29 cellular contexts compared by ENCODE assay signal in the genomic region with DNA sequence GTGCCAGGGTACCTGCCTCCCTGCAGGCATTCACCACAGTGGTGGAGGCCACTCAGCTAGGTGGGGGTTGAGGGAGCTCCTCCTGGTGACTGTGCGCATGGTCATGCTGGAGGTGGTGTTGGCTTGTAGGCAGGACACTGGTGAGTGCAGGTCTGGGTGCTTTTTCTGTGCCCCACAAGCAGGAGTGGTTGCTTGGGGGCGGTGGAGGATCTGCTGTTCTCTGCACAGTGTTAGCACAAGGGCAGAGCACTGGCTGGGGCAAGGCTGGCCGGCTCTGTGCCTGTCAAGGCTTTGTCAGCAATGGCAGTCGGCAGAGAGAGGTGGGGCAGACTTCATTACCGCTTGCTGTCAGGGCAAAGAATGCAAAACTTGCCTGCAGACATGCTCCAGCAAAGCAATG.
A peak's percentile ranks its signal among the peaks of the same experiment; 100 is the strongest.
DNase-seq lines count a peak whose midpoint lies in the region; ATAC-seq, FAIRE-seq and TF ChIP-seq lines count a peak whose summit lies in the region.
"Had no signal": no experiment of that assay in that cellular context is flagged by ENCODE, and none has a peak within 500 bp of the region (broad histone marks: within the 10 kb centered on the region; RNA-seq: fewer than 3 reads in every experiment).

No MANE protein-coding gene starts in this region.

- H3K79me1 ChIP-seq in H1 (ENCODE audit: low read depth, low read length) (no peaks in the 10 kb centered on the region), mesendoderm (ENCODE audit: low read length) (no peaks in the 10 kb centered on the region)

- no peak overlapping the region for H3K4ac ChIP-seq in H1 (replicated peaks; ENCODE audit: insufficient read length, low read depth, low read length)
- peak overlapping the region; percentile 6 for H3K4ac ChIP-seq in mesendoderm (ENCODE audit: low read depth, low read length)

- H3K9me3 Mint-ChIP-seq in stimulated activated effector memory CD8-positive, alpha-beta T cell treated with anti-CD3 and anti-CD28 coated beads, Interleukin-12 subunit alpha, Interleukin-12 subunit beta, amount 100 ng/mL, for 72 hours, result peaks cover 13% of the 10 kb centered on the region

- H3K36me3 ChIP-seq in H1 (ENCODE audit: control insufficient read depth in 2 of 4, insufficient read depth in 4 of 4, low read length in 3 of 4) (no peaks in the 10 kb centered on the region), mesendoderm (ENCODE audit: control insufficient read depth, insufficient read depth, low read length) (no peaks in the 10 kb centered on the region), upper lobe of right lung (no peaks in the 10 kb centered on the region)
- H3K36me3 ChIP-seq: BE2C, BLaER1 had no signal

- 89% methylated on average over 5 of the region's 5 CpGs; no CpG with 5 or more reads in 1 of the 2 experiments for whole genome bisulfite sequencing in H1 (ENCODE audit: extremely low coverage in 1 of 2, insufficient coverage in 1 of 2, insufficient read length in 1 of 2, insufficient replicate concordance in 2 of 2, low coverage in 1 of 2, low lambda C conversion rate in 2 of 2, missing lambda C conversion rate in 1 of 2), 2 experiments
- WGBS in mesendoderm (ENCODE audit: extremely low coverage, insufficient coverage, low lambda C conversion rate), result no CpG with 5 or more reads among the region's 5 CpGs

- peak; percentile 26 for ATAC-seq in stimulated activated effector memory CD8-positive, alpha-beta T cell treated with anti-CD3 and anti-CD28 coated beads, Interleukin-12 subunit alpha, Interleukin-12 subunit beta, amount 100 ng/mL, for 72 hours
- ATAC-seq in upper lobe of right lung (peak; percentile 36), GM21576 (IDR thresholded peaks at IDR 0.05; ENCODE audit: unreplicated experiment) (no peak), HG02973 (IDR thresholded peaks at IDR 0.05; ENCODE audit: unreplicated experiment) (no peak)

- H2BK15ac ChIP-seq in H1 (ENCODE audit: low read length) (no peak overlapping the region), mesendoderm (replicated peaks; ENCODE audit: low read depth) (no peak overlapping the region)

- H3K4me2 ChIP-seq in H1 (ENCODE audit: insufficient read depth in 1 of 2, low read depth in 2 of 2, low read length in 2 of 2), result no peak overlapping the region
- H3K4me2 ChIP-seq in mesendoderm (ENCODE audit: low read length), result no peak overlapping the region
- H3K4me2 ChIP-seq: BLaER1 had no signal

- no peak overlapping the region for H3K14ac ChIP-seq in H1 (ENCODE audit: insufficient read length)

- no peak overlapping the region for H2BK12ac ChIP-seq in H1 (ENCODE audit: low read depth, low read length)

- H2BK20ac ChIP-seq in H1 (ENCODE audit: low read length), result no peak overlapping the region

- H3K9ac ChIP-seq in H1 (replicated peaks in 1 of 4; ENCODE audit: extremely low read depth in 1 of 4, low read depth in 3 of 4, low read length in 3 of 4) (no peak overlapping the region), mesendoderm (ENCODE audit: low read length) (no peak overlapping the region)
- H3K9ac ChIP-seq: BLaER1 had no signal

- FAIRE-seq in H1 (lab: Jason Lieb, UNC), result no peak
- FAIRE-seq: A204.1, G401.6, GM12891, GM18507, GM19239 had no signal

- DNase-seq in H1 (ENCODE audit: low read depth in 1 of 2, low spot score in 2 of 2) (no peak), mesendoderm (no peak), upper lobe of right lung (peak; percentile 44), dedifferentiated amniotic fluid mesenchymal stem cell (ENCODE audit: extremely low spot score) (no peak), inferior parietal cortex (ENCODE audit: extremely low spot score) (no peak)
- DNase-seq in stimulated activated effector memory CD8-positive, alpha-beta T cell treated with anti-CD3 and anti-CD28 coated beads, Interleukin-12 subunit alpha, Interleukin-12 subunit beta, amount 100 ng/mL, for 72 hours (ENCODE audit: low spot score in 2 of 2), result no peak
- DNase-seq: 8988T; ACHN; BE2C; C1 segment of cervical spinal cord; CD4-positive, alpha-beta memory T cell; CD4-positive, CD25-positive, alpha-beta regulatory T cell; CD8-positive, alpha-beta memory T cell; COR-L47; DMS 273 treated with DMSO at 0.1 percent for 48 hours; DMS153; DMS79; DND-41; EL; GF-D8 had no signal

- H4K20me1 ChIP-seq in H1 (replicated peaks in 1 of 2; ENCODE audit: control insufficient read depth in 1 of 2, insufficient read depth in 2 of 2, low read length in 2 of 2), result no peaks in the 10 kb centered on the region
- H4K20me1 ChIP-seq: BLaER1 had no signal

- H3K4me3 Mint-ChIP-seq in stimulated activated effector memory CD8-positive, alpha-beta T cell treated with anti-CD3 and anti-CD28 coated beads, Interleukin-12 subunit alpha, Interleukin-12 subunit beta, amount 100 ng/mL, for 72 hours, result no peak overlapping the region
- H3K4me3 Mint-ChIP-seq: CD14-positive monocyte; CD4-positive, alpha-beta memory T cell; CD4-positive, CD25-positive, alpha-beta regulatory T cell; CD8-positive, alpha-beta memory T cell had no signal

- H3K4me3 ChIP-seq in H1 (ENCODE audit: extremely low read depth in 1 of 4, insufficient read depth in 2 of 4, low read depth in 3 of 4, low read length in 4 of 4), result no peak overlapping the region
- H3K4me3 ChIP-seq in mesendoderm (ENCODE audit: low read length), result no peak overlapping the region
- H3K4me3 ChIP-seq in upper lobe of right lung, result no peak overlapping the region
- H3K4me3 ChIP-seq: BLaER1 had no signal

- no peak for TF ChIP-seq CTCF in H1 (IDR thresholded peaks at IDR 0.05; ENCODE audit: control extremely low read depth in 1 of 3, insufficient read depth in 1 of 3, low read depth in 1 of 3, low read length in 3 of 3)
- TF ChIP-seq CTCF in upper lobe of right lung (IDR thresholded peaks at IDR 0.05), result no peak

- H3K27ac Mint-ChIP-seq in stimulated activated effector memory CD8-positive, alpha-beta T cell treated with anti-CD3 and anti-CD28 coated beads, Interleukin-12 subunit alpha, Interleukin-12 subunit beta, amount 100 ng/mL, for 72 hours, result no peak overlapping the region
- H3K27ac Mint-ChIP-seq: CD14-positive monocyte; CD4-positive, alpha-beta memory T cell; CD4-positive, CD25-positive, alpha-beta regulatory T cell; CD8-positive, alpha-beta memory T cell had no signal

- H4K91ac ChIP-seq in H1 (replicated peaks; ENCODE audit: insufficient read length, low read length), result peak overlapping the region; percentile 42

- no peaks in the 10 kb centered on the region for H3K4me1 Mint-ChIP-seq in stimulated activated effector memory CD8-positive, alpha-beta T cell treated with anti-CD3 and anti-CD28 coated beads, Interleukin-12 subunit alpha, Interleukin-12 subunit beta, amount 100 ng/mL, for 72 hours
- H3K4me1 Mint-ChIP-seq: CD14-positive monocyte; CD4-positive, alpha-beta memory T cell; CD4-positive, CD25-positive, alpha-beta regulatory T cell; CD8-positive, alpha-beta memory T cell had no signal

- no peaks in the 10 kb centered on the region for H3K23me2 ChIP-seq in H1 (ENCODE audit: low read depth, low read length)

- TF ChIP-seq EP300 in H1 (IDR thresholded peaks at IDR 0.05; ENCODE audit: borderline replicate concordance in 1 of 2, low read depth in 2 of 2, low read length in 2 of 2), result no peak

- no peak overlapping the region for H2BK120ac ChIP-seq in H1 (replicated peaks; ENCODE audit: low read depth, low read length)
- no peak overlapping the region for H2BK120ac ChIP-seq in mesendoderm (ENCODE audit: low read depth, low read length)

- no peak for TF ChIP-seq POLR2A in H1 (IDR thresholded peaks at IDR 0.05; ENCODE audit: control extremely low read depth in 1 of 2, low read depth in 2 of 2, low read length in 2 of 2)

- H3K56ac ChIP-seq in H1 (replicated peaks; ENCODE audit: insufficient read length, low read depth, low read length) (no peak overlapping the region), mesendoderm (ENCODE audit: low read length) (no peak overlapping the region)

- POLR2A ChIA-PET in H1 (lab: Charles Lee; ENCODE audit: partially characterized antibody), result no interaction called here

- H3K18ac ChIP-seq in H1 (ENCODE audit: extremely low read depth, low read length) (no peak overlapping the region; the same call in 1 of the 2 replicates), mesendoderm (ENCODE audit: low read length) (no peak overlapping the region)

- TF ChIP-seq RAD21 in H1 (IDR thresholded peaks at IDR 0.05 in 1 of 2, conservative IDR thresholded peaks at IDR 0.05 in 1 of 2; ENCODE audit: low read depth in 2 of 2, low read length in 2 of 2), result no peak

- H2AK5ac ChIP-seq in H1 (ENCODE audit: low read depth, low read length) (no peak overlapping the region), mesendoderm (ENCODE audit: low read length) (no peak overlapping the region)

- H4K8ac ChIP-seq in H1 (ENCODE audit: extremely low read depth, insufficient read depth, low read length) (no peak overlapping the region), mesendoderm (ENCODE audit: low read depth, low read length) (no peak overlapping the region)

- H2AFZ ChIP-seq in H1 (ENCODE audit: low read length), result no peak overlapping the region; the same call in 1 of the 2 replicates

- H4K5ac ChIP-seq in H1 (ENCODE audit: insufficient read length, low read depth, low read length) (no peak overlapping the region), mesendoderm (ENCODE audit: low read length) (no peak overlapping the region)

- H3K27ac ChIP-seq in H1 (ENCODE audit: low read depth, low read length), result no peak overlapping the region
- no peak overlapping the region for H3K27ac ChIP-seq in mesendoderm (ENCODE audit: low read depth, low read length)
- H3K27ac ChIP-seq in upper lobe of right lung, result no peak overlapping the region
- H3K27ac ChIP-seq: BLaER1 had no signal

- H2BK5ac ChIP-seq in H1 (ENCODE audit: low read depth, low read length), result no peak overlapping the region
- H2BK5ac ChIP-seq in mesendoderm (ENCODE audit: low read length), result no peak overlapping the region

- H3K9me3 ChIP-seq in H1 (ENCODE audit: insufficient read depth in 2 of 2, low read depth in 1 of 2, low read length in 1 of 2) (peaks cover 0 to 4% of the 10 kb centered on the region in 2 experiments; a peak in 1 of 4 replicates), upper lobe of right lung (no peaks in the 10 kb centered on the region)
- H3K9me3 ChIP-seq: BE2C had no signal

- H3K27me3 ChIP-seq in H1 (replicated peaks in 1 of 4; ENCODE audit: control insufficient read depth in 3 of 4, extremely low read depth in 1 of 4, insufficient read depth in 3 of 4, low read length in 3 of 4) (no peaks in the 10 kb centered on the region), mesendoderm (ENCODE audit: insufficient read depth, low read length, poor library complexity) (no peaks in the 10 kb centered on the region), upper lobe of right lung (no peaks in the 10 kb centered on the region)
- H3K27me3 ChIP-seq: BE2C, BLaER1 had no signal

- CTCF ChIA-PET in H1 (lab: Charles Lee; ENCODE audit: partially characterized antibody), result interaction anchor here (0.7 to 2.5 kb wide), 7 partner anchors 10 to 614 kb away, joined by 3 to 11 read pairs (median 3); no protein-coding TSS in a partner anchor

- H3K79me2 ChIP-seq in H1 (ENCODE audit: control insufficient read depth in 1 of 2, insufficient read depth in 2 of 2, low read length in 2 of 2) (no peaks in the 10 kb centered on the region), mesendoderm (ENCODE audit: control insufficient read depth, insufficient read depth, low read length) (no peaks in the 10 kb centered on the region)

- H3K23ac ChIP-seq in H1 (ENCODE audit: insufficient read length) (no peak overlapping the region), mesendoderm (ENCODE audit: low read length) (no peak overlapping the region)

- intact Hi-C loops in upper lobe of right lung (cut with DNase I), result no loop called here

- no peaks in the 10 kb centered on the region for H3K36me3 Mint-ChIP-seq in stimulated activated effector memory CD8-positive, alpha-beta T cell treated with anti-CD3 and anti-CD28 coated beads, Interleukin-12 subunit alpha, Interleukin-12 subunit beta, amount 100 ng/mL, for 72 hours
- H3K36me3 Mint-ChIP-seq: CD14-positive monocyte; CD4-positive, alpha-beta memory T cell; CD4-positive, CD25-positive, alpha-beta regulatory T cell; CD8-positive, alpha-beta memory T cell had no signal

- H3K4me1 ChIP-seq in H1 (replicated peaks in 1 of 4; ENCODE audit: control insufficient read depth in 3 of 4, insufficient read depth in 4 of 4, low read length in 3 of 4) (no peaks in the 10 kb centered on the region), mesendoderm (ENCODE audit: control insufficient read depth, low read depth, low read length) (no peaks in the 10 kb centered on the region), upper lobe of right lung (no peaks in the 10 kb centered on the region)
- H3K4me1 ChIP-seq: BE2C had no signal

Comparison
In these comparisons a context has a peak if more than half of its experiments do, and no peak if none do; other contexts are left out.
1. ATAC-seq: peak in stimulated activated effector memory CD8-positive, alpha-beta T cell treated with anti-CD3 and anti-CD28 coated beads, Interleukin-12 subunit alpha, Interleukin-12 subunit beta, amount 100 ng/mL, for 72 hours (single experiment) and upper lobe of right lung (single experiment); none in GM21576 (single experiment) and HG02973 (single experiment).